Comparison of ENCODE assay signal across 15 cellular contexts in genomic region chr7:152925412-152926147, GRCh38.
DNase-seq lines count a peak whose midpoint lies in the region; ATAC-seq and TF ChIP-seq lines count a peak whose summit lies in the region.
"Had no signal": no experiment of that assay in that cellular context is flagged by ENCODE, and none has a peak within 500 bp of the region (broad histone marks: within the 10 kb centered on the region; RNA-seq: fewer than 3 reads in every experiment).

No MANE protein-coding gene starts in this region.

- intact Hi-C loops in IMR-90 (cut with micrococcal nuclease) (no loop called here), left lung (cut with DNase I) (no loop called here)

- no peaks in the 10 kb centered on the region for H3K36me3 ChIP-seq in IMR-90 (ENCODE audit: control insufficient read depth, insufficient read depth, low read length)
- no peaks in the 10 kb centered on the region for H3K36me3 ChIP-seq in endodermal cell (ENCODE audit: control insufficient read depth, insufficient read depth, low read length)
- H3K36me3 ChIP-seq in left lung = no peaks in the 10 kb centered on the region
- H3K36me3 ChIP-seq in smooth muscle cell (ENCODE audit: low read depth) = no peaks in the 10 kb centered on the region
- H3K36me3 ChIP-seq in osteoblast (ENCODE audit: insufficient read depth, low read length) = no peaks in the 10 kb centered on the region

- no peak overlapping the region for H2BK5ac ChIP-seq in IMR-90 (ENCODE audit: low read depth, low read length, poor library complexity, severe bottlenecking)

- no peak overlapping the region for H2BK15ac ChIP-seq in IMR-90 (ENCODE audit: low read depth, low read length)

- H3K9me3 ChIP-seq in IMR-90 (ENCODE audit: control insufficient read depth, insufficient read depth, low read length) (peaks cover 12% of the 10 kb centered on the region), endodermal cell (ENCODE audit: control insufficient read depth, low read length) (no peaks in the 10 kb centered on the region), left lung (peaks cover 0 to 4% of the 10 kb centered on the region in 2 donors), smooth muscle cell (replicated peaks; ENCODE audit: low read depth) (no peaks in the 10 kb centered on the region), osteoblast (ENCODE audit: low read depth, low read length) (no peaks in the 10 kb centered on the region)

- H4K20me1 ChIP-seq in IMR-90 (ENCODE audit: insufficient read depth, low read length) (no peaks in the 10 kb centered on the region), smooth muscle cell (ENCODE audit: low read depth) (no peaks in the 10 kb centered on the region), osteoblast (ENCODE audit: insufficient read depth, low read length) (no peaks in the 10 kb centered on the region)

- no peak overlapping the region for H2BK120ac ChIP-seq in IMR-90 (ENCODE audit: low read depth, low read length)

- H3K4me3 Mint-ChIP-seq in endodermal cell = peak overlapping the region; percentile 67
- H3K4me3 Mint-ChIP-seq: activated T-helper 1 cell treated with anti-CD3 and anti-CD28 coated beads, Interleukin-12 subunit alpha, Interleukin-12 subunit beta, Interleukin-2, Interleukin-4 antibody, amounts not matched to agents 30 ng/mL and 10 ng/mL and 1 ng/mL, durations not matched to agents 14 hours and 24 hours and 36 hours; CD4-positive, alpha-beta memory T cell had no signal

- dilution Hi-C loops in IMR-90 (cut with HindIII; ENCODE audit: low sequenced_read_pairs, unreplicated experiment) = no loop called here

- BruUV-seq in IMR-90 (replicated peaks; lab: Mats Ljungman, UMichigan) = no TSS peak

- no peak for TF ChIP-seq POLR2A in IMR-90 (IDR thresholded peaks at IDR 0.05; ENCODE audit: low read depth, low read length)

- no peak overlapping the region for H3K56ac ChIP-seq in IMR-90 (ENCODE audit: extremely low read depth, insufficient read depth, low read length)

- TF ChIP-seq CTCF in IMR-90 (conservative IDR thresholded peaks at IDR 0.05; ENCODE audit: low read depth, low read length) (no peak), endodermal cell (conservative IDR thresholded peaks at IDR 0.05) (no peak), left lung (IDR thresholded peaks at IDR 0.05) (no peak), smooth muscle cell (IDR thresholded peaks at IDR 0.05; ENCODE audit: borderline replicate concordance, insufficient read depth, poor library complexity, severe bottlenecking) (no peak), GM13976 (IDR thresholded peaks at IDR 0.05; ENCODE audit: borderline replicate concordance, control extremely low read depth, extremely low read depth, insufficient read depth, missing control alignments) (no peak), osteoblast (IDR thresholded peaks at IDR 0.05; ENCODE audit: extremely low read depth, low read depth, low read length) (no peak)

- H3K18ac ChIP-seq in IMR-90 (ENCODE audit: low read depth, low read length) = no peak overlapping the region

- no peaks in the 10 kb centered on the region for H3K79me1 ChIP-seq in IMR-90 (ENCODE audit: low read depth in 1 of 2, low read length in 2 of 2)

- POLR2A ChIA-PET in IMR-90 (lab: Charles Lee; ENCODE audit: unreplicated experiment) = no interaction called here

- DNase-seq in IMR-90 (no peak), endodermal cell (peak; percentile 86), left lung (peak in 1 of 2 donors; percentile 79), smooth muscle cell (lab: John Stamatoyannopoulos, UW; ENCODE audit: unreplicated experiment) (no peak), GM13976 (ENCODE audit: low spot score) (no peak), osteoblast (ENCODE audit: insufficient read length, low spot score, missing footprints) (no peak), epidermal melanocyte (ENCODE audit: insufficient read length, low spot score) (no peak)
- no peak for DNase-seq in activated CD4-positive, CD25-positive, alpha-beta regulatory T cell treated with anti-CD3 and anti-CD28 coated beads, Interleukin-2, amount 50 U/mL, for 72 hours
- DNase-seq: CD4-positive, alpha-beta memory T cell; cortex of kidney; hippocampal formation; NCI-H187 treated with DMSO at 0.1 percent for 48 hours; occipital lobe had no signal

- H3K23ac ChIP-seq in IMR-90 (ENCODE audit: low read depth, low read length) = no peak overlapping the region

- H2AK9ac ChIP-seq in IMR-90 (replicated peaks; ENCODE audit: low read depth, low read length, poor library complexity) = no peak overlapping the region

- H4K91ac ChIP-seq in IMR-90 (ENCODE audit: insufficient read depth, low read depth, low read length) = no peak overlapping the region

- no peak overlapping the region for H3K14ac ChIP-seq in IMR-90 (replicated peaks; ENCODE audit: low read depth, low read length)

- no peaks in the 10 kb centered on the region for H3K9me1 ChIP-seq in IMR-90 (ENCODE audit: insufficient read depth, low read length)

- H3K9ac ChIP-seq in IMR-90 (ENCODE audit: low read depth, low read length) = no peak overlapping the region
- peak overlapping the region; percentile 34 for H3K9ac ChIP-seq in endodermal cell (ENCODE audit: extremely low read depth, low read length, poor library complexity, severe bottlenecking)
- no peak overlapping the region for H3K9ac ChIP-seq in smooth muscle cell (ENCODE audit: low read depth)

- peaks cover 7% of the 10 kb centered on the region for H3K9me3 Mint-ChIP-seq in endodermal cell

- H2AFZ ChIP-seq in IMR-90 (replicated peaks; ENCODE audit: low read length, poor library complexity) (peak overlapping the region; percentile 4), smooth muscle cell (ENCODE audit: low read depth) (peak overlapping the region; percentile 77), osteoblast (ENCODE audit: low read length) (no peak overlapping the region)

- no peak overlapping the region for H2BK20ac ChIP-seq in IMR-90 (ENCODE audit: low read depth, low read length)

- H3K27ac ChIP-seq in IMR-90 (ENCODE audit: insufficient read depth, low read length) (no peak overlapping the region), endodermal cell (ENCODE audit: low read depth, low read length) (no peak overlapping the region), left lung (no peak overlapping the region), smooth muscle cell (ENCODE audit: low read depth) (no peak overlapping the region), osteoblast (ENCODE audit: low read depth, low read length) (no peak overlapping the region)

- no peak for TF ChIP-seq RAD21 in IMR-90 (IDR thresholded peaks at IDR 0.05; ENCODE audit: low read length)

- ATAC-seq in IMR-90 (ENCODE audit: low read depth) (no peak), left lung (peak; percentile 41)
- ATAC-seq: Panc1 had no signal

- H3K36me3 Mint-ChIP-seq in endodermal cell (ENCODE audit: low read depth) = no peaks in the 10 kb centered on the region

- H3K4me2 ChIP-seq in IMR-90 (ENCODE audit: low read depth, low read length) = no peak overlapping the region
- peak overlapping the region; percentile 91 for H3K4me2 ChIP-seq in smooth muscle cell
- H3K4me2 ChIP-seq in osteoblast (ENCODE audit: insufficient read depth, low read length) = no peak overlapping the region

- H4K8ac ChIP-seq in IMR-90 (ENCODE audit: low read depth in 2 of 2, low read length in 2 of 2) = no peak overlapping the region

- no peak overlapping the region for H3K27ac Mint-ChIP-seq in endodermal cell
- H3K27ac Mint-ChIP-seq: activated T-helper 1 cell treated with anti-CD3 and anti-CD28 coated beads, Interleukin-12 subunit alpha, Interleukin-12 subunit beta, Interleukin-2, Interleukin-4 antibody, amounts not matched to agents 30 ng/mL and 10 ng/mL and 1 ng/mL, durations not matched to agents 14 hours and 24 hours and 36 hours; CD4-positive, alpha-beta memory T cell had no signal

- H3K4me1 Mint-ChIP-seq in endodermal cell = peaks cover 5% of the 10 kb centered on the region

- H3K4ac ChIP-seq in IMR-90 (ENCODE audit: low read depth, low read length) = no peak overlapping the region

- in situ Hi-C loops in IMR-90 (cut with MboI; ENCODE audit: low sequenced_read_pairs) = no loop called here
- in situ Hi-C loops in GM13976 (cut with MboI; ENCODE audit: low sequenced_read_pairs, unreplicated experiment) = no loop called here

- no peak overlapping the region for H2AK5ac ChIP-seq in IMR-90 (ENCODE audit: low read depth, low read length)

- H4K5ac ChIP-seq in IMR-90 (ENCODE audit: low read depth, low read length) = no peak overlapping the region

- CTCF ChIA-PET in IMR-90 (lab: Yijun Ruan, JAX) = no interaction called here

- no peaks in the 10 kb centered on the region for H3K79me2 ChIP-seq in smooth muscle cell (ENCODE audit: low read depth)
- H3K79me2 ChIP-seq in osteoblast (ENCODE audit: insufficient read depth, low read length) = no peaks in the 10 kb centered on the region

- H3K4me1 ChIP-seq in IMR-90 (ENCODE audit: control insufficient read depth, insufficient read depth, low read length) (no peaks in the 10 kb centered on the region), endodermal cell (ENCODE audit: control insufficient read depth, insufficient read depth, low read length) (no peaks in the 10 kb centered on the region), left lung (peaks cover 0 to 5% of the 10 kb centered on the region in 2 donors), smooth muscle cell (ENCODE audit: low read depth) (peaks cover 5% of the 10 kb centered on the region), osteoblast (ENCODE audit: insufficient read depth, low read length) (no peaks in the 10 kb centered on the region)

- H3F3A ChIP-seq in smooth muscle cell (ENCODE audit: low read depth) = no peaks in the 10 kb centered on the region

- 10% methylated on average over 22 of the region's 74 CpGs; no CpG with 5 or more reads in 1 of the 2 experiments for WGBS in IMR-90 (ENCODE audit: extremely low coverage in 2 of 2, insufficient read length in 1 of 2), 2 experiments
- WGBS in endodermal cell (ENCODE audit: insufficient coverage in 1 of 2, insufficient read length in 1 of 2), 2 experiments = 2 to 4% methylated on average over 19 to 74 of the region's 74 CpGs
- 3% methylated on average over 37 of the region's 74 CpGs for WGBS in smooth muscle cell (ENCODE audit: low lambda C conversion rate)

- H3K27me3 Mint-ChIP-seq in endodermal cell (ENCODE audit: insufficient read depth) = peaks cover 36% of the 10 kb centered on the region

- H3K4me3 ChIP-seq in IMR-90 (ENCODE audit: insufficient read depth, low read depth, low read length) = no peak overlapping the region
- peak overlapping the region; percentile 79 for H3K4me3 ChIP-seq in endodermal cell (ENCODE audit: low read length)
- peak overlapping the region in 1 of 2 donors; percentile 25 for H3K4me3 ChIP-seq in left lung
- peak overlapping the region; percentile 50 for H3K4me3 ChIP-seq in smooth muscle cell
- no peak overlapping the region for H3K4me3 ChIP-seq in osteoblast (ENCODE audit: insufficient read depth, low read length)

- no peaks in the 10 kb centered on the region; the same call in 1 of the 2 replicates for H3K27me3 ChIP-seq in IMR-90 (ENCODE audit: control insufficient read depth, insufficient read depth, low read length)
- H3K27me3 ChIP-seq in endodermal cell (ENCODE audit: control insufficient read depth, insufficient read depth, low read length, poor library complexity, severe bottlenecking) = peaks cover 13% of the 10 kb centered on the region
- H3K27me3 ChIP-seq in left lung = peaks cover 26 to 51% of the 10 kb centered on the region in 2 donors
- peaks cover 50% of the 10 kb centered on the region for H3K27me3 ChIP-seq in smooth muscle cell (ENCODE audit: low read depth)
- H3K27me3 ChIP-seq in osteoblast (ENCODE audit: insufficient read depth, low read length) = no peaks in the 10 kb centered on the region

Comparison
In these comparisons a context has a peak if more than half of its experiments do, and no peak if none do; other contexts are left out.
1. H3K4me3 ChIP-seq: peak in endodermal cell (single experiment) and smooth muscle cell (single experiment); none in IMR-90 (single experiment) and osteoblast (single experiment).